In the genomic region with DNA sequence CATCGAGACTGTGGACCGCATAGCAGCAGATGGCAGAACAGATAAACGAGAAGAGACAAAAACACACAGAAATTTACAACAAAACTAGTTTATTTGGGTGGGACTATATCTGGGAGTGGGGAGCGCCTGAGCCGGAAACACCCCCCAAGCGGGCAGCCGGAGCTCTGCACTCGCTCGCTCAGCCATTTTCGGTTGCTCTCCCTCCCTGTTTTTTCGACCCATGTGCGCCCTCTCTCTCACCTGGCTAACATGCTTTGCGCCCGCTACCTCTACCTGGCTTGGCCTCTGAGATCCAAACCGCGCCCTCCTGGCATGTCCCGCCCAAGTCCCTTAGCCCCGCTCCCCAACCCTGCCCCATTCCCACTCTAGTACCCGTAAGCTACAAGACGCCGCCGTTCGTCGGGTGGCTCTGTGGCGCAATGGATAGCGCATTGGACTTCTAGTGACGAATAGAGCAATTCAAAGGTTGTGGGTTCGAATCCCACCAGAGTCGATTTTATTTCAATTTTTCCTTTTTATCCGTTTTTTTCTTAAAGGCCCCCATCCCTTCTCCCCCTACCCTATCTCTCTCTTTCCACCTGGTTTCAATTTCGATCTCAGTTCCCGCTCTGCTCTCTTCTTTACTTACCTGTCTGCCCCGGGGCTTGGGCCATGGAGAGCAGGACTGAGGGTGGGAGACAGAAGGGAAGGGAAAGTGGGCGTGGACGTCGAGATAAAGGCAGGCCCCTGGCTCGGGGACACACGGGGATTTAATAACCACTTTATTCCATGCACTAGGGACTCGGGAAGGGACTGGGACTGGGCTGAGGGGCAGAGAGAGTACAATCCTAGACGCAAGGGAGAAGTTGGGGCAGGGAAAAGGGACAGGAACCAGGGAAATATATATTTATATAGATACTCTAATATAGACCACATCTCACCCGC, we compare ENCODE assay signal across 1 cellular context.
TF ChIP-seq lines count a peak whose summit lies in the region.

No MANE protein-coding gene starts in this region.

TF ChIP-seq in IMR-90, 13 proteins besides CTCF, POLR2A, EP300 and RAD21:
- no peak for TF ChIP-seq ELK1 (IDR thresholded peaks at IDR 0.05; ENCODE audit: borderline replicate concordance, low read depth, low read length)
- TF ChIP-seq NFE2L2 (IDR thresholded peaks at IDR 0.05; ENCODE audit: low read depth, low read length), result no peak
- peak; percentile 77; the same call in 1 of the 2 replicates for TF ChIP-seq FOS (IDR thresholded peaks at IDR 0.05; ENCODE audit: low read depth, low read length)
- TF ChIP-seq BHLHE40 (IDR thresholded peaks at IDR 0.05; ENCODE audit: low read depth, low read length), result no peak
- no peak for TF ChIP-seq RFX5 (IDR thresholded peaks at IDR 0.05; ENCODE audit: low read depth, low read length)
- no peak for TF ChIP-seq MAFK (IDR thresholded peaks at IDR 0.05; ENCODE audit: low read depth, low read length)
- TF ChIP-seq CHD1 (IDR thresholded peaks at IDR 0.05; ENCODE audit: low read depth, low read length), result no peak
- no peak for TF ChIP-seq MXI1 (IDR thresholded peaks at IDR 0.05; ENCODE audit: borderline replicate concordance, low read depth, low read length)
- TF ChIP-seq CEBPB (IDR thresholded peaks at IDR 0.05; ENCODE audit: low read depth, low read length), result peak; percentile 79
- TF ChIP-seq MAZ (IDR thresholded peaks at IDR 0.05; ENCODE audit: borderline replicate concordance, low read depth, low read length), result peak; percentile 48; the same call in 1 of the 2 replicates
- TF ChIP-seq USF2 (IDR thresholded peaks at IDR 0.05; ENCODE audit: low read depth, low read length), result no peak
- TF ChIP-seq SMC3 (IDR thresholded peaks at IDR 0.05; ENCODE audit: low read depth, low read length), result no peak
- no peak for TF ChIP-seq RCOR1 (IDR thresholded peaks at IDR 0.05; ENCODE audit: insufficient replicate concordance, low read length)
